ENCODE assay signal across 9 cellular contexts in the genomic region with DNA sequence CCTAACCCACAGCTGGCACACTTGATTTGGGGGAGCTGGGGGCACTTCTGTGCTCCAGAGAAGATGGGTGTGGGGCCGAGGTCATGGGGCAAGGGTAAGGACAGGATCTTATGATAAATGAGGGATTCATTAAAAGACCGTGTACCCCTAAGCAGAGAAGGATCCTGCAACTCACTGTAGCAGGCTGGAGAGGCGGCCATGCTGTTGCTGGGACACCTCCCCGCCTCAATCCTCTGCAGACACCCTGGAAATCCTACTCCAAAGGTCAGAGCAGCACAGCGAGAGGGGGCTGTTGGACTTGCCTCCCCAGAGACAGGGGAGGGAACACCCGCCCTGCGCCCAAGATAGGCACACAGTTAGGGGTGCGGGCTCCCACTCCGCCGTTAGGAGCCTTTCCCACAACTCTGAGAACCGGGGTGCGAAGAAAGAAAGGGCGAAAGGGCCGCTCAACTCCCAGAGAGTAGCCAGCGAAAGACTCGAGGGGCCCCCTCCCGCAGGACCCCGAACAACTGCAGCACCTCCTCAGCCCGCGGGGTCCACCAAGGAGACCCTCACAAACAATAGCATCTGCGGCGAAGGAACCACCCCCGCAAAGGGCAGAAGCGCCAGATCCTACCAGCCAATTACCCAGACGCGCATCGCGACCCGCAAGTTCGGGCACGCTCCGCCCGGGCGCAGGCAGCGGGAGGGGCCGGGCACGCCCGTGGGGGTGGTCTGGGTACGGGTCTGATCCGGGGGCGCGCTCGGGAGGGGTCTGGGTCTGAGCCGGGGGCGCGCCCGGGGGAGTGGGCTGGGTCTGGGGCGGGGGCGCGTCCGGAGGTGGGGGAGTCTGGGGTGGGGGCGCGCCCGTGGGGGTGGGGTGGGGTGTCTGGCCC. TPM values are rescaled to one million over a fixed set of nuclear protein-coding genes. Genes with fewer than 3 reads are reported as not detected.
DNase-seq lines count a peak whose midpoint lies in the region; ATAC-seq and TF ChIP-seq lines count a peak whose summit lies in the region.
"Had no signal": no experiment of that assay in that cellular context is flagged by ENCODE, and none has a peak within 500 bp of the region (broad histone marks: within the 10 kb centered on the region; RNA-seq: fewer than 3 reads in every experiment).

No MANE protein-coding gene starts in this region.

- H3K27ac ChIP-seq in left ventricle myocardium inferior (replicated peaks) (no peak overlapping the region), skeletal muscle tissue (ENCODE audit: low read depth, low read length) (no peak overlapping the region)
- H3K27ac ChIP-seq: neutrophil had no signal

- peak in 1 of 4 experiments; percentile 4 for ATAC-seq in T-cell (replicated peaks in 1 of 4)

- no peaks in the 10 kb centered on the region for H3K36me3 Mint-ChIP-seq in T-cell

- H3K4me1 Mint-ChIP-seq in T-cell: peaks cover 5 to 9% (median 9%) of the 10 kb centered on the region in 3 donors

- peaks cover 39 to 57% of the 10 kb centered on the region in 2 donors for H3K27me3 Mint-ChIP-seq in T-cell

- peaks cover 20% of the 10 kb centered on the region for H3K4me1 ChIP-seq in left ventricle myocardium inferior
- H3K4me1 ChIP-seq in skeletal muscle tissue (ENCODE audit: control insufficient read depth in 3 of 3, insufficient read depth in 3 of 3, low read length in 3 of 3): peaks cover 2 to 8% (median 2%) of the 10 kb centered on the region in 3 donors

- H3K27me3 ChIP-seq in left ventricle myocardium inferior (ENCODE audit: low read depth): peaks cover 21% of the 10 kb centered on the region
- no peaks in the 10 kb centered on the region for H3K27me3 ChIP-seq in skeletal muscle tissue (ENCODE audit: control insufficient read depth in 3 of 3, insufficient read depth in 3 of 3, low read length in 3 of 3)

- intact Hi-C loops in left ventricle myocardium inferior (cut with micrococcal nuclease): no loop called here

- H3K9me3 ChIP-seq in left ventricle myocardium inferior (replicated peaks) (no peaks in the 10 kb centered on the region), skeletal muscle tissue (ENCODE audit: control insufficient read depth in 3 of 3, low read length in 3 of 3) (no peaks in the 10 kb centered on the region)
- H3K9me3 ChIP-seq: neutrophil had no signal

- POLR2A ChIA-PET in T-cell (lab: Charles Lee): no interaction called here

- H3K9me3 Mint-ChIP-seq in T-cell: no peaks in the 10 kb centered on the region

- no peaks in the 10 kb centered on the region for H3K36me3 ChIP-seq in left ventricle myocardium inferior
- no peaks in the 10 kb centered on the region for H3K36me3 ChIP-seq in skeletal muscle tissue (ENCODE audit: control insufficient read depth in 3 of 3, insufficient read depth in 3 of 3, low read length in 3 of 3)
- H3K36me3 ChIP-seq: neutrophil had no signal

- no peak overlapping the region for H3K27ac Mint-ChIP-seq in T-cell

- TF ChIP-seq CTCF in left ventricle myocardium inferior (IDR thresholded peaks at IDR 0.05; ENCODE audit: borderline replicate concordance): no peak

- peak overlapping the region; percentile 62 to 77 (median 69) for H3K4me3 Mint-ChIP-seq in T-cell

- DNase-seq in DMS53 (lab: John Stamatoyannopoulos, UW) (peak; percentile 50), DMS53 treated with DMSO at 0.1 percent for 48 hours (lab: John Stamatoyannopoulos, UW; ENCODE audit: unreplicated experiment) (no peak), T-cell (no peak), left ventricle myocardium inferior (no peak), HUDEP-2 (lab: John Stamatoyannopoulos, UW; ENCODE audit: unreplicated experiment in 76 of 76) (no peak), NCI-H226 (no peak), EL (no peak)

- H3K9ac ChIP-seq in skeletal muscle tissue (ENCODE audit: low read depth in 1 of 3, low read length in 3 of 3): peak overlapping the region in 2 of 3 donors; percentile 23 to 40

- H3K4me3 ChIP-seq in left ventricle myocardium inferior: peak overlapping the region; percentile 87
- peak overlapping the region in 2 of 3 donors; percentile 52 to 72 for H3K4me3 ChIP-seq in skeletal muscle tissue (ENCODE audit: low read length in 3 of 3)

- CTCF ChIA-PET in T-cell (lab: Charles Lee): no interaction called here

RNA-seq across cellular contexts. Expression of a gene that starts 1.3 kb away (rescaled TPM):
- total RNA-seq in T-cell: under 1 TPM in 4 of 5 donors, not detected in 1; 0.15 to 0.96 (median 0.50) TPM
- 2.0 TPM for total RNA-seq in left ventricle myocardium inferior
- 3.7 TPM for total RNA-seq in skeletal muscle tissue
